In genomic region chr6:121157913-121158312, GRCh38 we compare ENCODE assay signal across 23 cellular contexts.
"Had no signal": no experiment of that assay in that cellular context is flagged by ENCODE, and none has a peak within 500 bp of the region (broad histone marks: within the 10 kb centered on the region; RNA-seq: fewer than 3 reads in every experiment).

No MANE protein-coding gene starts in this region.

- DNase-seq: activated CD4-positive, alpha-beta T cell treated with anti-CD3 and anti-CD28 coated beads, Interleukin-2, amount 50 U/mL, for 4 hours; activated CD4-positive, CD25-positive, alpha-beta regulatory T cell treated with anti-CD3 and anti-CD28 coated beads, Interleukin-2, amount 50 U/mL, for 72 hours; activated CD8-positive, alpha-beta memory T cell treated with anti-CD3 and anti-CD28 coated beads, Interleukin-2, amount 10 ng/mL, durations not matched to agents 7 days and 5 days; activated naive CD4-positive, alpha-beta T cell treated with anti-CD3 and anti-CD28 coated beads, Interleukin-2, amount 10 ng/mL, durations not matched to agents 7 days and 5 days; activated T-cell treated with anti-CD3 and anti-CD28 coated beads, Interleukin-2, amount 50 U/mL, for 24 hours; body of pancreas; cortex of kidney; effector CD4-positive, alpha-beta T cell; esophagus squamous epithelium; kidney glomerular epithelial cell; mesendoderm; occipital lobe; right cardiac atrium; small intestine; stimulated activated naive CD8-positive, alpha-beta T cell treated with anti-CD3 and anti-CD28 coated beads, Interleukin-15, amount 100 ng/mL, for 72 hours; T-helper 1 cell; T1000; testis; upper lobe of left lung had no signal

- H3K27ac Mint-ChIP-seq: activated CD8-positive, alpha-beta memory T cell treated with anti-CD3 and anti-CD28 coated beads, Interleukin-2, amount 10 ng/mL, durations not matched to agents 7 days and 5 days; activated naive CD4-positive, alpha-beta T cell treated with anti-CD3 and anti-CD28 coated beads, Interleukin-2, amount 10 ng/mL, durations not matched to agents 7 days and 5 days; activated T-cell treated with anti-CD3 and anti-CD28 coated beads, Interleukin-2, amount 50 U/mL, for 24 hours; nephron; progenitor cell of endocrine pancreas; stimulated activated naive CD8-positive, alpha-beta T cell treated with anti-CD3 and anti-CD28 coated beads, Interleukin-15, amount 100 ng/mL, for 72 hours had no signal

- H3K4me3 Mint-ChIP-seq: activated CD8-positive, alpha-beta memory T cell treated with anti-CD3 and anti-CD28 coated beads, Interleukin-2, amount 10 ng/mL, durations not matched to agents 7 days and 5 days; activated naive CD4-positive, alpha-beta T cell treated with anti-CD3 and anti-CD28 coated beads, Interleukin-2, amount 10 ng/mL, durations not matched to agents 7 days and 5 days; activated T-cell treated with anti-CD3 and anti-CD28 coated beads, Interleukin-2, amount 50 U/mL, for 24 hours; central memory CD8-positive, alpha-beta T cell; nephron; stimulated activated naive CD8-positive, alpha-beta T cell treated with anti-CD3 and anti-CD28 coated beads, Interleukin-15, amount 100 ng/mL, for 72 hours had no signal

- H3K27ac ChIP-seq: body of pancreas, esophagus squamous epithelium, testis, upper lobe of left lung had no signal

- ATAC-seq: activated CD8-positive, alpha-beta memory T cell treated with anti-CD3 and anti-CD28 coated beads, Interleukin-2, amount 10 ng/mL, durations not matched to agents 7 days and 5 days; body of pancreas; right cardiac atrium; stimulated activated naive CD8-positive, alpha-beta T cell treated with anti-CD3 and anti-CD28 coated beads, Interleukin-15, amount 100 ng/mL, for 72 hours had no signal

- H3K27me3 ChIP-seq: body of pancreas, esophagus squamous epithelium, testis, upper lobe of left lung had no signal

- H3K4me3 ChIP-seq: body of pancreas, esophagus squamous epithelium, testis, upper lobe of left lung had no signal

- H3K27me3 Mint-ChIP-seq: activated CD8-positive, alpha-beta memory T cell treated with anti-CD3 and anti-CD28 coated beads, Interleukin-2, amount 10 ng/mL, durations not matched to agents 7 days and 5 days; activated naive CD4-positive, alpha-beta T cell treated with anti-CD3 and anti-CD28 coated beads, Interleukin-2, amount 10 ng/mL, durations not matched to agents 7 days and 5 days; activated T-cell treated with anti-CD3 and anti-CD28 coated beads, Interleukin-2, amount 50 U/mL, for 24 hours; central memory CD8-positive, alpha-beta T cell; progenitor cell of endocrine pancreas; stimulated activated naive CD8-positive, alpha-beta T cell treated with anti-CD3 and anti-CD28 coated beads, Interleukin-15, amount 100 ng/mL, for 72 hours had no signal

- H3K9me3 ChIP-seq: testis had no signal

- H3K4me1 Mint-ChIP-seq: activated CD8-positive, alpha-beta memory T cell treated with anti-CD3 and anti-CD28 coated beads, Interleukin-2, amount 10 ng/mL, durations not matched to agents 7 days and 5 days; activated naive CD4-positive, alpha-beta T cell treated with anti-CD3 and anti-CD28 coated beads, Interleukin-2, amount 10 ng/mL, durations not matched to agents 7 days and 5 days; central memory CD8-positive, alpha-beta T cell; nephron; stimulated activated naive CD8-positive, alpha-beta T cell treated with anti-CD3 and anti-CD28 coated beads, Interleukin-15, amount 100 ng/mL, for 72 hours had no signal

- FAIRE-seq: endothelial cell of umbilical vein, small intestine had no signal

- H3K4me1 ChIP-seq: body of pancreas, esophagus squamous epithelium, testis, upper lobe of left lung had no signal
